ENCODE assay signal across 22 cellular contexts in genomic region chr6:146883640-146884531, GRCh38.
DNase-seq lines count a peak whose midpoint lies in the region; ATAC-seq and TF ChIP-seq lines count a peak whose summit lies in the region.
"Had no signal": no experiment of that assay in that cellular context is flagged by ENCODE, and none has a peak within 500 bp of the region (broad histone marks: within the 10 kb centered on the region; RNA-seq: fewer than 3 reads in every experiment).

No MANE protein-coding gene starts in this region.

- ATAC-seq in WTC11 (peak; percentile 66), Right ventricle myocardium superior (ENCODE audit: poor library complexity) (no peak)
- ATAC-seq in activated naive CD4-positive, alpha-beta T cell treated with anti-CD3 and anti-CD28 coated beads, Interleukin-2, amount 50 U/mL, for 72 hours = no peak

- peaks cover 16% of the 10 kb centered on the region for H3K4me1 Mint-ChIP-seq in WTC11
- H3K4me1 Mint-ChIP-seq in nephron = peaks cover 12% of the 10 kb centered on the region

- intact Hi-C loops in Right ventricle myocardium superior (cut with DNase I) = no loop called here

- H3K36me3 Mint-ChIP-seq in WTC11 (no peaks in the 10 kb centered on the region), nephron (ENCODE audit: low read depth) (no peaks in the 10 kb centered on the region)
- peaks cover 0 to 6% of the 10 kb centered on the region in 2 donors for H3K36me3 Mint-ChIP-seq in activated naive CD4-positive, alpha-beta T cell treated with anti-CD3 and anti-CD28 coated beads, Interleukin-2, amount 50 U/mL, for 72 hours

- TF ChIP-seq CTCF in WTC11 (IDR thresholded peaks at IDR 0.05) (no peak), nephron (IDR thresholded peaks at IDR 0.05; ENCODE audit: unreplicated experiment in 3 of 3) (no peak), brain microvascular endothelial cell (IDR thresholded peaks at IDR 0.05; ENCODE audit: low read depth, low read length, missing control alignments) (no peak)

- H3K9me3 Mint-ChIP-seq in WTC11 = 0 out of 2 replicates have a peak, but pooled peaks cover 8% of the 10 kb centered on the region
- no peaks in the 10 kb centered on the region for H3K9me3 Mint-ChIP-seq in nephron
- peaks cover 0 to 6% of the 10 kb centered on the region in 2 donors for H3K9me3 Mint-ChIP-seq in activated naive CD4-positive, alpha-beta T cell treated with anti-CD3 and anti-CD28 coated beads, Interleukin-2, amount 50 U/mL, for 72 hours
- H3K9me3 Mint-ChIP-seq: HFFc6 had no signal

- CTCF ChIA-PET in WTC11 (lab: Charles Lee) = no interaction called here

- H3K27me3 Mint-ChIP-seq in WTC11 (ENCODE audit: low read depth) (no peaks in the 10 kb centered on the region), nephron (ENCODE audit: low read depth) (peaks cover 2% of the 10 kb centered on the region)

- POLR2A ChIA-PET in WTC11 (lab: Charles Lee) = no interaction called here

- no peak overlapping the region for H3K27ac Mint-ChIP-seq in WTC11
- H3K27ac Mint-ChIP-seq in nephron = peak overlapping the region in 2 of 3 experiments; percentile 59 to 88
- no peak overlapping the region for H3K27ac Mint-ChIP-seq in activated naive CD4-positive, alpha-beta T cell treated with anti-CD3 and anti-CD28 coated beads, Interleukin-2, amount 50 U/mL, for 72 hours
- H3K27ac Mint-ChIP-seq: HFFc6 had no signal

- no peak overlapping the region for H3K27ac ChIP-seq in brain microvascular endothelial cell
- H3K27ac ChIP-seq: BLaER1 had no signal

- H3K27me3 ChIP-seq in brain microvascular endothelial cell (replicated peaks) = no peaks in the 10 kb centered on the region
- H3K27me3 ChIP-seq: BLaER1, MG63 had no signal

- DNase-seq in Caki2 (ENCODE audit: low read depth) (peak; percentile 21), HT1080 (ENCODE audit: low read depth) (peak; percentile 8), WTC11 (ENCODE audit: low spot score) (no peak), brain microvascular endothelial cell (no peak), Right ventricle myocardium superior (no peak), NOMO-1 treated with dmso at 0.1 percent for 144 hours (lab: John Stamatoyannopoulos, UW; ENCODE audit: unreplicated experiment) (no peak)
- DNase-seq in activated naive CD4-positive, alpha-beta T cell treated with anti-CD3 and anti-CD28 coated beads, Interleukin-2, amount 50 U/mL, for 72 hours (ENCODE audit: low spot score in 2 of 2) = no peak
- DNase-seq: DND-41, HFFc6, IMR-90, Karpas-422, MG63, NCI-H1048, NCI-H1436 treated with DMSO at 0.1 percent for 48 hours, NCI-H2029 treated with DMSO at 0.1 percent for 48 hours, NCI-H2171, NCI-H446, SHP77, SK-N-SH had no signal

- no peak overlapping the region for H3K4me3 ChIP-seq in brain microvascular endothelial cell (ENCODE audit: low read depth, low read length)
- H3K4me3 ChIP-seq: A549, BLaER1, MG63 had no signal

- in situ Hi-C loops in Caki2 (cut with HindIII; ENCODE audit: low pct_unique_long_range_greater_than_20kb, low sequenced_read_pairs) = no loop called here
- in situ Hi-C loops in brain microvascular endothelial cell (cut with HindIII; ENCODE audit: low pct_ligation_motif_present, low sequenced_read_pairs) = no loop called here

- H3K4me3 Mint-ChIP-seq in WTC11 (no peak overlapping the region), nephron (no peak overlapping the region)
- H3K4me3 Mint-ChIP-seq: HFFc6 had no signal

- no peaks in the 10 kb centered on the region for H3K36me3 ChIP-seq in brain microvascular endothelial cell (replicated peaks)
- H3K36me3 ChIP-seq: BLaER1, MG63 had no signal

TF ChIP-seq in WTC11, 78 proteins besides CTCF, POLR2A, EP300 and RAD21:
- TF ChIP-seq AR (CRISPR knock-in tag; IDR thresholded peaks at IDR 0.05) (no peak), ZNF138 (CRISPR knock-in tag; conservative IDR thresholded peaks at IDR 0.05) (no peak), OVOL2 (CRISPR knock-in tag; IDR thresholded peaks at IDR 0.05; ENCODE audit: borderline replicate concordance) (no peak), SMAD4 (CRISPR knock-in tag; IDR thresholded peaks at IDR 0.05) (no peak), ZNF671 (CRISPR knock-in tag; IDR thresholded peaks at IDR 0.05) (no peak), FOXP4 (CRISPR knock-in tag; IDR thresholded peaks at IDR 0.05) (no peak), E2F5 (CRISPR knock-in tag; IDR thresholded peaks at IDR 0.05) (no peak), ZMAT4 (CRISPR knock-in tag; IDR thresholded peaks at IDR 0.05) (no peak), ATF6 (CRISPR knock-in tag; IDR thresholded peaks at IDR 0.05) (no peak)

Comparison
In these comparisons a context has a peak if more than half of its experiments do, and no peak if none do; other contexts are left out.
1. DNase-seq: peak in Caki2 (single experiment) and HT1080 (single experiment); none in WTC11 (single experiment), brain microvascular endothelial cell (single experiment), activated naive CD4-positive, alpha-beta T cell treated with anti-CD3 and anti-CD28 coated beads, Interleukin-2, amount 50 U/mL, for 72 hours (0 of 2), Right ventricle myocardium superior (single experiment) and NOMO-1 treated with dmso at 0.1 percent for 144 hours (single experiment).
2. H3K27ac Mint-ChIP-seq: peak in nephron (2 of 3); none in WTC11 (single experiment) and activated naive CD4-positive, alpha-beta T cell treated with anti-CD3 and anti-CD28 coated beads, Interleukin-2, amount 50 U/mL, for 72 hours (0 of 2).